In genomic region chr7:29442146-29442545, GRCh38 we compare ENCODE assay signal across 9 cellular contexts.
DNase-seq lines count a peak whose midpoint lies in the region; ATAC-seq, FAIRE-seq and TF ChIP-seq lines count a peak whose summit lies in the region.
"Had no signal": no experiment of that assay in that cellular context is flagged by ENCODE, and none has a peak within 500 bp of the region (broad histone marks: within the 10 kb centered on the region; RNA-seq: fewer than 3 reads in every experiment).

No MANE protein-coding gene starts in this region.

- no peak for FAIRE-seq in bronchial epithelial cell (lab: Jason Lieb, UNC)

- no peaks in the 10 kb centered on the region for H3K27me3 ChIP-seq in bronchial epithelial cell (ENCODE audit: control insufficient read depth, insufficient read depth, low read length)

- POLR2A ChIA-PET in HEK293T (lab: Yijun Ruan, JAX), result no interaction called here

- CTCF ChIA-PET in HEK293T (lab: Yijun Ruan, JAX), result no interaction called here

- DNase-seq in HEK293T (ENCODE audit: extremely low spot score) (peak; percentile 66), NCI-H510A treated with DMSO at 0.1 percent for 48 hours (lab: John Stamatoyannopoulos, UW) (peak; percentile 76), bronchial epithelial cell (ENCODE audit: low read depth) (peak; percentile 78), retina (peak; percentile 27)
- DNase-seq in activated CD4-positive, alpha-beta T cell treated with anti-CD3 and anti-CD28 coated beads, Interleukin-2, amount 50 U/mL, for 4 hours, result no peak
- DNase-seq: activated CD8-positive, alpha-beta memory T cell treated with anti-CD3 and anti-CD28 coated beads for 24 hours; SIG-M5 had no signal

- ATAC-seq in esophagus mucosa (no peak), HG03135 (IDR thresholded peaks at IDR 0.05; ENCODE audit: unreplicated experiment) (no peak)

- no peaks in the 10 kb centered on the region for H3K36me3 ChIP-seq in bronchial epithelial cell (ENCODE audit: control insufficient read depth, insufficient read depth, low read length)

- no peak overlapping the region for H3K4me3 ChIP-seq in bronchial epithelial cell (ENCODE audit: low read depth, low read length)

- no peak for TF ChIP-seq CTCF in bronchial epithelial cell (IDR thresholded peaks at IDR 0.05; ENCODE audit: insufficient read depth, low read length, severe bottlenecking)

TF ChIP-seq in HEK293T, 16 proteins besides CTCF, POLR2A, EP300 and RAD21:
- peak; percentile 78 for TF ChIP-seq L3MBTL2 (conservative IDR thresholded peaks at IDR 0.05)
- TF ChIP-seq, protein P1, sequence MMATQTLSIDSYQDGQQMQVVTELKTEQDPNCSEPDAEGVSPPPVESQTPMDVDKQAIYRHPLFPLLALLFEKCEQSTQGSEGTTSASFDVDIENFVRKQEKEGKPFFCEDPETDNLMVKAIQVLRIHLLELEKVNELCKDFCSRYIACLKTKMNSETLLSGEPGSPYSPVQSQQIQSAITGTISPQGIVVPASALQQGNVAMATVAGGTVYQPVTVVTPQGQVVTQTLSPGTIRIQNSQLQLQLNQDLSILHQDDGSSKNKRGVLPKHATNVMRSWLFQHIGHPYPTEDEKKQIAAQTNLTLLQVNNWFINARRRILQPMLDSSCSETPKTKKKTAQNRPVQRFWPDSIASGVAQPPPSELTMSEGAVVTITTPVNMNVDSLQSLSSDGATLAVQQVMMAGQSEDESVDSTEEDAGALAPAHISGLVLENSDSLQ (IDR thresholded peaks at IDR 0.05), result no peak

Comparison
In these comparisons a context has a peak if more than half of its experiments do, and no peak if none do; other contexts are left out.
1. DNase-seq: peak in HEK293T (single experiment), NCI-H510A treated with DMSO at 0.1 percent for 48 hours (single experiment), bronchial epithelial cell (single experiment) and retina (single experiment); none in activated CD4-positive, alpha-beta T cell treated with anti-CD3 and anti-CD28 coated beads, Interleukin-2, amount 50 U/mL, for 4 hours (0 of 2).